Comparison of ENCODE assay signal across 20 cellular contexts in the genomic region with DNA sequence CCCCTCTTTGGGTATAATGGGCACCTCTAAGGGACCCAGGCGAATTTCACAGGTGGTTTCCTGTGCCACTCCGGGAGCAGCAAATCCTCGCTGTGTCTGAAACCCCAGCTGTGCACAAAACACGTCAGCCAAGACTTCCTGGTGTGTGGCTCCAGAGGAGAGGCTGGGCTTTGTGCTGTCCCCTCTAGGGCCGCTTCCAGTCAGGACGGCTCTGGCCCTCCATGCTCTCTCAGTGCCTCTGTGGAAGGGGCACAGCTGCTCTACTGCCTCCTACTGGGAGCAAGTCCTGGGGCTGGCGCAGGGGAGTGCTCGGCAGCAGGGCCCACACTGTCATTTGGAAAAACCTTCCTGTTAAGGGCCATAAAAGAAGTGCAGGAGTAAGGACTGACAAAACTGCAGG. TPM values are rescaled to one million over a fixed set of nuclear protein-coding genes. Genes with fewer than 3 reads are reported as not detected.
A peak's percentile ranks its signal among the peaks of the same experiment; 100 is the strongest.
DNase-seq lines count a peak whose midpoint lies in the region; ATAC-seq, FAIRE-seq and TF ChIP-seq lines count a peak whose summit lies in the region.
"Had no signal": no experiment of that assay in that cellular context is flagged by ENCODE, and none has a peak within 500 bp of the region (broad histone marks: within the 10 kb centered on the region; RNA-seq: fewer than 3 reads in every experiment).

No MANE protein-coding gene starts in this region.

- no peak overlapping the region for H3K27ac Mint-ChIP-seq in progenitor cell of endocrine pancreas
- no peak overlapping the region for H3K27ac Mint-ChIP-seq in naive thymus-derived CD8-positive, alpha-beta T cell
- H3K27ac Mint-ChIP-seq: activated B cell treated with CpG ODN at 0.5 μM for 24 hours; activated naive CD4-positive, alpha-beta T cell treated with anti-CD3 and anti-CD28 coated beads, Interleukin-2, amount 50 U/mL, for 24 hours; immature natural killer cell had no signal

- H3K9ac ChIP-seq in Loucy (ENCODE audit: low read depth, low read length, poor library complexity, severe bottlenecking) (no peak overlapping the region), H1 (replicated peaks in 1 of 4; ENCODE audit: extremely low read depth in 1 of 4, low read depth in 3 of 4, low read length in 3 of 4) (no peak overlapping the region; a peak in 1 of 7 replicates)

- WGBS in H1 (ENCODE audit: extremely low coverage in 1 of 2, insufficient coverage in 1 of 2, insufficient read length in 1 of 2, insufficient replicate concordance in 2 of 2, low coverage in 1 of 2, low lambda C conversion rate in 2 of 2, missing lambda C conversion rate in 1 of 2), 2 experiments: 87% methylated on average over 8 of the region's 8 CpGs; no CpG with 5 or more reads in 1 of the 2 experiments

- TF ChIP-seq CTCF in GM06990 (IDR thresholded peaks at IDR 0.05; ENCODE audit: insufficient read depth, low read length, poor library complexity, severe bottlenecking) (peak; percentile 42), Loucy (conservative IDR thresholded peaks at IDR 0.05; ENCODE audit: low read length) (peak; percentile 31; the same call in 1 of the 2 replicates), H1 (IDR thresholded peaks at IDR 0.05; ENCODE audit: control extremely low read depth in 1 of 3, insufficient read depth in 1 of 3, low read depth in 1 of 3, low read length in 3 of 3) (peak; percentile 50 to 72 (median 66)), progenitor cell of endocrine pancreas (IDR thresholded peaks at IDR 0.05; ENCODE audit: unreplicated experiment) (peak; percentile 10)

- H3K36me3 ChIP-seq in GM06990 (ENCODE audit: control insufficient read depth, insufficient read depth, low read length): peaks cover 61% of the 10 kb centered on the region
- H3K36me3 ChIP-seq in Loucy (ENCODE audit: insufficient read depth, low read length): peaks cover 97% of the 10 kb centered on the region; the same call in 1 of the 2 replicates
- peaks cover 9 to 33% (median 28%) of the 10 kb centered on the region in 4 experiments; a peak in 7 of 8 replicates for H3K36me3 ChIP-seq in H1 (ENCODE audit: control insufficient read depth in 2 of 4, insufficient read depth in 4 of 4, low read length in 3 of 4)
- H3K36me3 ChIP-seq: ovary had no signal

- H3K4me1 Mint-ChIP-seq in progenitor cell of endocrine pancreas (ENCODE audit: low read depth): no peaks in the 10 kb centered on the region
- peaks cover 0 to 2% (median 0%) of the 10 kb centered on the region in 4 donors for H3K4me1 Mint-ChIP-seq in naive thymus-derived CD8-positive, alpha-beta T cell
- H3K4me1 Mint-ChIP-seq: activated naive CD4-positive, alpha-beta T cell treated with anti-CD3 and anti-CD28 coated beads, Interleukin-2, amount 50 U/mL, for 24 hours; immature natural killer cell had no signal

- H4K8ac ChIP-seq in H1 (ENCODE audit: extremely low read depth, insufficient read depth, low read length): no peak overlapping the region

- no peak overlapping the region for H2BK120ac ChIP-seq in H1 (replicated peaks; ENCODE audit: low read depth, low read length)

- no peak overlapping the region for H4K5ac ChIP-seq in H1 (ENCODE audit: insufficient read length, low read depth, low read length)

- no peak for FAIRE-seq in H1 (lab: Jason Lieb, UNC)
- FAIRE-seq: endometrium had no signal

- H3K9me3 Mint-ChIP-seq in progenitor cell of endocrine pancreas (ENCODE audit: low read depth): no peaks in the 10 kb centered on the region
- H3K9me3 Mint-ChIP-seq in naive thymus-derived CD8-positive, alpha-beta T cell: no peaks in the 10 kb centered on the region
- H3K9me3 Mint-ChIP-seq: activated B cell treated with CpG ODN at 0.5 μM for 24 hours; activated naive CD4-positive, alpha-beta T cell treated with anti-CD3 and anti-CD28 coated beads, Interleukin-2, amount 50 U/mL, for 24 hours; immature natural killer cell had no signal

- H3K27me3 ChIP-seq in GM06990 (replicated peaks; ENCODE audit: control insufficient read depth, insufficient read depth, low read length): no peaks in the 10 kb centered on the region
- no peaks in the 10 kb centered on the region for H3K27me3 ChIP-seq in Loucy (ENCODE audit: insufficient read depth, low read length, poor library complexity, severe bottlenecking)
- H3K27me3 ChIP-seq in H1 (replicated peaks in 1 of 4; ENCODE audit: control insufficient read depth in 3 of 4, extremely low read depth in 1 of 4, insufficient read depth in 3 of 4, low read length in 3 of 4): no peaks in the 10 kb centered on the region
- H3K27me3 ChIP-seq: gastroesophageal sphincter, ovary had no signal

- H3K4ac ChIP-seq in H1 (replicated peaks; ENCODE audit: insufficient read length, low read depth, low read length): no peak overlapping the region

- no peak overlapping the region for H3K14ac ChIP-seq in H1 (ENCODE audit: insufficient read length)

- H3K27ac ChIP-seq in H1 (ENCODE audit: low read depth, low read length): no peak overlapping the region
- H3K27ac ChIP-seq: gastroesophageal sphincter, ovary, PC-9 had no signal

- no peaks in the 10 kb centered on the region for H3K27me3 Mint-ChIP-seq in progenitor cell of endocrine pancreas
- no peaks in the 10 kb centered on the region for H3K27me3 Mint-ChIP-seq in naive thymus-derived CD8-positive, alpha-beta T cell
- H3K27me3 Mint-ChIP-seq: activated B cell treated with CpG ODN at 0.5 μM for 24 hours; activated naive CD4-positive, alpha-beta T cell treated with anti-CD3 and anti-CD28 coated beads, Interleukin-2, amount 50 U/mL, for 24 hours had no signal

- H3K79me1 ChIP-seq in H1 (ENCODE audit: low read depth, low read length): no peaks in the 10 kb centered on the region

- H4K20me1 ChIP-seq in Loucy (ENCODE audit: insufficient read depth, low read length, poor library complexity, severe bottlenecking): no peaks in the 10 kb centered on the region
- peaks cover 5 to 9% of the 10 kb centered on the region in 2 experiments for H4K20me1 ChIP-seq in H1 (replicated peaks in 1 of 2; ENCODE audit: control insufficient read depth in 1 of 2, insufficient read depth in 2 of 2, low read length in 2 of 2)

- H3K23me2 ChIP-seq in H1 (ENCODE audit: low read depth, low read length): no peaks in the 10 kb centered on the region

- H3K4me3 ChIP-seq in GM06990 (replicated peaks; ENCODE audit: low read depth, low read length) (no peak overlapping the region), Loucy (ENCODE audit: low read length, poor library complexity, severe bottlenecking) (no peak overlapping the region), H1 (ENCODE audit: extremely low read depth in 1 of 4, insufficient read depth in 2 of 4, low read depth in 3 of 4, low read length in 4 of 4) (no peak overlapping the region)
- H3K4me3 ChIP-seq: gastroesophageal sphincter, ovary, PC-9 had no signal

- H2BK5ac ChIP-seq in H1 (ENCODE audit: low read depth, low read length): no peak overlapping the region; the same call in 1 of the 2 replicates

- TF ChIP-seq EP300 in H1 (IDR thresholded peaks at IDR 0.05; ENCODE audit: borderline replicate concordance in 1 of 2, low read depth in 2 of 2, low read length in 2 of 2): no peak

- H3F3A ChIP-seq in Loucy (ENCODE audit: low read depth): no peaks in the 10 kb centered on the region

- DNase-seq in GM06990 (ENCODE audit: extremely low read depth, insufficient read length): no peak
- no peak for DNase-seq in H1 (ENCODE audit: low read depth in 1 of 2, low spot score in 2 of 2)
- no peak for DNase-seq in progenitor cell of endocrine pancreas (ENCODE audit: low spot score, unreplicated experiment)
- DNase-seq in islet precursor cell: no peak
- DNase-seq in activated naive CD4-positive, alpha-beta T cell treated with anti-CD3 and anti-CD28 coated beads, Interleukin-2, amount 50 U/mL, for 16 hours: no peak
- DNase-seq in naive thymus-derived CD8-positive, alpha-beta T cell: no peak
- DNase-seq: activated B cell treated with CpG ODN at 0.5 μM for 24 hours; activated CD8-positive, alpha-beta memory T cell treated with anti-CD3 and anti-CD28 coated beads, Interleukin-2, amount 50 U/mL, for 4 hours; C1 segment of cervical spinal cord; DMS153; immature natural killer cell; NCI-H1694 treated with DMSO at 0.1 percent for 48 hours; NCI-H510A; ovary; PC-9 had no signal

- H3K56ac ChIP-seq in H1 (replicated peaks; ENCODE audit: insufficient read length, low read depth, low read length): no peak overlapping the region

- no peak overlapping the region for H4K91ac ChIP-seq in H1 (replicated peaks; ENCODE audit: insufficient read length, low read length)

- no peak overlapping the region for H3K18ac ChIP-seq in H1 (ENCODE audit: extremely low read depth, low read length)

- H3K4me1 ChIP-seq in Loucy (ENCODE audit: insufficient read depth, low read length, poor library complexity, severe bottlenecking): no peaks in the 10 kb centered on the region
- H3K4me1 ChIP-seq in H1 (replicated peaks in 1 of 4; ENCODE audit: control insufficient read depth in 3 of 4, insufficient read depth in 4 of 4, low read length in 3 of 4): peaks cover 0 to 7% (median 4%) of the 10 kb centered on the region in 4 experiments; a peak in 6 of 7 replicates

- CTCF ChIA-PET in H1 (lab: Charles Lee; ENCODE audit: partially characterized antibody): interaction anchor here (0.6 to 4.6 kb wide), 9 partner anchors 10 to 179 kb away, joined by 4 to 24 read pairs (median 13); no protein-coding TSS in a partner anchor

- H3K79me2 ChIP-seq in Loucy (ENCODE audit: insufficient read depth, low read length) (no peaks in the 10 kb centered on the region), H1 (ENCODE audit: control insufficient read depth in 1 of 2, insufficient read depth in 2 of 2, low read length in 2 of 2) (no peaks in the 10 kb centered on the region)

- H2BK20ac ChIP-seq in H1 (ENCODE audit: low read length): no peak overlapping the region

- peak; percentile 35 to 52 for TF ChIP-seq RAD21 in H1 (IDR thresholded peaks at IDR 0.05 in 1 of 2, conservative IDR thresholded peaks at IDR 0.05 in 1 of 2; ENCODE audit: low read depth in 2 of 2, low read length in 2 of 2)

- TF ChIP-seq POLR2A in H1 (IDR thresholded peaks at IDR 0.05; ENCODE audit: control extremely low read depth in 1 of 2, low read depth in 2 of 2, low read length in 2 of 2): no peak

- ATAC-seq in naive thymus-derived CD8-positive, alpha-beta T cell: no peak
- ATAC-seq in GM21447 (IDR thresholded peaks at IDR 0.05; ENCODE audit: unreplicated experiment): no peak
- ATAC-seq: gastroesophageal sphincter had no signal

- no peak overlapping the region for H3K23ac ChIP-seq in H1 (ENCODE audit: insufficient read length)

- no peak overlapping the region for H2AFZ ChIP-seq in Loucy (ENCODE audit: low read length)
- no peak overlapping the region for H2AFZ ChIP-seq in H1 (ENCODE audit: low read length)
- H2AFZ ChIP-seq: PC-9 had no signal

- H3K9me2 ChIP-seq in Loucy (replicated peaks; ENCODE audit: low read depth, low read length): no peaks in the 10 kb centered on the region

- H2BK12ac ChIP-seq in H1 (ENCODE audit: low read depth, low read length): no peak overlapping the region

- H3K4me3 Mint-ChIP-seq in progenitor cell of endocrine pancreas (ENCODE audit: low read depth): no peak overlapping the region
- H3K4me3 Mint-ChIP-seq in naive thymus-derived CD8-positive, alpha-beta T cell: no peak overlapping the region
- H3K4me3 Mint-ChIP-seq: activated B cell treated with CpG ODN at 0.5 μM for 24 hours; activated naive CD4-positive, alpha-beta T cell treated with anti-CD3 and anti-CD28 coated beads, Interleukin-2, amount 50 U/mL, for 24 hours; immature natural killer cell had no signal

- POLR2A ChIA-PET in H1 (lab: Charles Lee; ENCODE audit: partially characterized antibody): no interaction called here
- POLR2A ChIA-PET in naive thymus-derived CD8-positive, alpha-beta T cell (lab: Charles Lee): no interaction called here

- H3K9me3 ChIP-seq in Loucy (ENCODE audit: insufficient read depth, low read depth, low read length) (no peaks in the 10 kb centered on the region), H1 (ENCODE audit: insufficient read depth in 2 of 2, low read depth in 1 of 2, low read length in 1 of 2) (no peaks in the 10 kb centered on the region)
- H3K9me3 ChIP-seq: gastroesophageal sphincter, ovary had no signal

- H2BK15ac ChIP-seq in H1 (ENCODE audit: low read length): no peak overlapping the region

- peaks cover 9% of the 10 kb centered on the region for H3K36me3 Mint-ChIP-seq in progenitor cell of endocrine pancreas (ENCODE audit: insufficient read depth)
- peaks cover 0 to 72% (median 6%) of the 10 kb centered on the region in 3 donors for H3K36me3 Mint-ChIP-seq in naive thymus-derived CD8-positive, alpha-beta T cell
- H3K36me3 Mint-ChIP-seq: activated naive CD4-positive, alpha-beta T cell treated with anti-CD3 and anti-CD28 coated beads, Interleukin-2, amount 50 U/mL, for 24 hours had no signal

- H2AK5ac ChIP-seq in H1 (ENCODE audit: low read depth, low read length): no peak overlapping the region

- H3K4me2 ChIP-seq in Loucy (ENCODE audit: low read depth, low read length, poor library complexity, severe bottlenecking) (no peak overlapping the region), H1 (ENCODE audit: insufficient read depth in 1 of 2, low read depth in 2 of 2, low read length in 2 of 2) (no peak overlapping the region)
- H3K4me2 ChIP-seq: PC-9 had no signal

RNA-seq across cellular contexts. Expression of a gene that starts 23.7 kb away (rescaled TPM):
- 15.8 and 16.0 TPM in 2 replicates for total RNA-seq in H1 (2021; fragmentation: NEBNext Ultra II Directional; extraction: Animal tissue kit (Norgen Biotek cat#: 25700))
- 7.5 and 9.7 TPM in 2 replicates for polyA plus RNA-seq in H1 (2011; rRNA removed)
- polyA plus RNA-seq in H1 (2011; cell fraction: cytosol; rRNA removed): 10.9 TPM
- 8.2 TPM for polyA plus RNA-seq in H1 (2011; cell fraction: nucleus; rRNA removed)
- 9.2 to 12.3 TPM (median 10.6 TPM) in 4 replicates for polyA plus RNA-seq in H1 (2012, experiment 1 of 2)
- polyA plus RNA-seq in H1 (2012, experiment 2 of 2): 1.6 TPM
- 8.8 TPM for polyA plus RNA-seq in H1 (2013, experiment 1 of 2)
- 8.5 TPM for polyA plus RNA-seq in H1 (2013, experiment 2 of 2)
- 14.1 and 15.9 TPM in 2 replicates for polyA minus RNA-seq in H1 (2011; rRNA and poly(A)+ RNA removed)
- 12.9 TPM for polyA minus RNA-seq in H1 (2011; cell fraction: cytosol; rRNA and poly(A)+ RNA removed)
- 10.2 TPM for polyA minus RNA-seq in H1 (2011; cell fraction: nucleus; rRNA and poly(A)+ RNA removed)
- 26.3 and 26.7 TPM in 2 replicates for total RNA-seq in progenitor cell of endocrine pancreas
- 10 to 100 TPM; 32.9 to 34.1 TPM for total RNA-seq in naive thymus-derived CD8-positive, alpha-beta T cell
- 10 to 100 TPM; 22.3 to 44.7 (median 25.1) TPM for polyA plus RNA-seq in naive thymus-derived CD8-positive, alpha-beta T cell

Comparison
In these comparisons a context has a peak if more than half of its experiments do, and no peak if none do; other contexts are left out.
1. CTCF ChIP-seq: peak in every context shown above with its lines; median percentile 66 in H1; 42 in GM06990; 31 in Loucy; 10 in progenitor cell of endocrine pancreas.